8 cellular contexts compared by ENCODE assay signal in genomic region chr1:88800382-88801051, GRCh38.
DNase-seq lines count a peak whose midpoint lies in the region; ATAC-seq and TF ChIP-seq lines count a peak whose summit lies in the region.

No MANE protein-coding gene starts in this region.

- POLR2A ChIA-PET in CD8-positive, alpha-beta T cell (lab: Charles Lee): no interaction called here
- POLR2A ChIA-PET in IMR-90 (lab: Charles Lee; ENCODE audit: unreplicated experiment): no interaction called here

- H4K8ac ChIP-seq in IMR-90 (ENCODE audit: low read depth in 2 of 2, low read length in 2 of 2): no peak overlapping the region

- peak overlapping the region; percentile 23; the same call in 1 of the 2 replicates for H3K18ac ChIP-seq in IMR-90 (ENCODE audit: low read depth, low read length)

- H3K27me3 ChIP-seq in CD8-positive, alpha-beta T cell (ENCODE audit: insufficient read depth, low read length): no peaks in the 10 kb centered on the region
- no peaks in the 10 kb centered on the region for H3K27me3 ChIP-seq in IMR-90 (ENCODE audit: control insufficient read depth, insufficient read depth, low read length)
- no peaks in the 10 kb centered on the region for H3K27me3 ChIP-seq in gastroesophageal sphincter

- peaks cover 5% of the 10 kb centered on the region for H3K9me3 Mint-ChIP-seq in CD8-positive, alpha-beta T cell
- peaks cover 5% of the 10 kb centered on the region for H3K9me3 Mint-ChIP-seq in activated T-cell treated with anti-CD3 and anti-CD28 coated beads, Interleukin-2, amount 50 U/mL, for 4 hours

- WGBS in IMR-90 (ENCODE audit: extremely low coverage in 2 of 2, insufficient read length in 1 of 2), 2 experiments: 100% methylated on average over 3 of the region's 5 CpGs; no CpG with 5 or more reads in 1 of the 2 experiments
- 78 to 81% methylated on average over 4 to 5 of the region's 5 CpGs for WGBS in gastroesophageal sphincter (ENCODE audit: low coverage in 1 of 2), 2 donors

- peaks cover 8% of the 10 kb centered on the region for H3K36me3 ChIP-seq in CD8-positive, alpha-beta T cell (ENCODE audit: insufficient read depth, low read length)
- H3K36me3 ChIP-seq in IMR-90 (ENCODE audit: control insufficient read depth, insufficient read depth, low read length) (peaks cover 11% of the 10 kb centered on the region), gastroesophageal sphincter (peaks cover 0 to 46% of the 10 kb centered on the region in 2 donors)

- no peak for TF ChIP-seq POLR2A in IMR-90 (IDR thresholded peaks at IDR 0.05; ENCODE audit: low read depth, low read length)
- no peak for TF ChIP-seq POLR2A in gastroesophageal sphincter (IDR thresholded peaks at IDR 0.05)

- intact Hi-C loops in CD8-positive, alpha-beta T cell (cut with DNase I, micrococcal nuclease): loop anchor here (2.0 to 10.0 kb wide), 3 partner anchors 74 to 143 kb away; no protein-coding TSS in a partner anchor
- intact Hi-C loops in IMR-90 (cut with micrococcal nuclease) (no loop called here), posterior cingulate gyrus (cut with DNase I) (loop anchor here (2.0 kb wide), 1 partner anchor 76 kb away; no protein-coding TSS in a partner anchor)

- TF ChIP-seq CTCF in CD8-positive, alpha-beta T cell (IDR thresholded peaks at IDR 0.05): peak; percentile 74
- TF ChIP-seq CTCF in IMR-90 (conservative IDR thresholded peaks at IDR 0.05; ENCODE audit: low read depth, low read length): peak; percentile 32; the same call in 1 of the 2 replicates
- peak; percentile 45 to 66 (median 56) for TF ChIP-seq CTCF in gastroesophageal sphincter (IDR thresholded peaks at IDR 0.05)

- no peaks in the 10 kb centered on the region for H3K9me3 ChIP-seq in CD8-positive, alpha-beta T cell (ENCODE audit: low read length)
- peaks cover 6% of the 10 kb centered on the region for H3K9me3 ChIP-seq in IMR-90 (ENCODE audit: control insufficient read depth, insufficient read depth, low read length)
- H3K9me3 ChIP-seq in gastroesophageal sphincter: no peaks in the 10 kb centered on the region

- dilution Hi-C loops in IMR-90 (cut with HindIII; ENCODE audit: low sequenced_read_pairs, unreplicated experiment): no loop called here

- H2BK120ac ChIP-seq in IMR-90 (ENCODE audit: low read depth, low read length): no peak overlapping the region

- peaks cover 8 to 12% of the 10 kb centered on the region in 2 experiments; a peak in 2 of 4 replicates for H3K79me1 ChIP-seq in IMR-90 (ENCODE audit: low read depth in 1 of 2, low read length in 2 of 2)

- DNase-seq in CD8-positive, alpha-beta T cell: peak in 4 of 7 experiments; percentile 7 to 38 (median 14)
- DNase-seq in IMR-90 (peak; percentile 13), posterior cingulate gyrus (no peak)
- DNase-seq in activated T-cell treated with anti-CD3 and anti-CD28 coated beads, Interleukin-2, amount 50 U/mL, for 4 hours: peak; percentile 8
- DNase-seq in stimulated activated CD4-positive, alpha-beta T cell treated with anti-CD3 and anti-CD28 coated beads, Interleukin-2, amount 100 ng/mL, for 24 hours: peak; percentile 35 to 49
- DNase-seq in NK-92 treated with Interleukin-12 subunit alpha and Interleukin-12 subunit beta, amount 100 ng/mL, for 24 hours (lab: John Stamatoyannopoulos, UW): no peak

- H3K27me3 Mint-ChIP-seq in CD8-positive, alpha-beta T cell (ENCODE audit: low read depth): no peaks in the 10 kb centered on the region
- no peaks in the 10 kb centered on the region for H3K27me3 Mint-ChIP-seq in activated T-cell treated with anti-CD3 and anti-CD28 coated beads, Interleukin-2, amount 50 U/mL, for 4 hours (ENCODE audit: low read depth)

- H2BK15ac ChIP-seq in IMR-90 (ENCODE audit: low read depth, low read length): no peak overlapping the region

- peaks cover 69% of the 10 kb centered on the region for H3K36me3 Mint-ChIP-seq in CD8-positive, alpha-beta T cell
- H3K36me3 Mint-ChIP-seq in activated T-cell treated with anti-CD3 and anti-CD28 coated beads, Interleukin-2, amount 50 U/mL, for 4 hours (ENCODE audit: insufficient read depth): peaks cover 44% of the 10 kb centered on the region

- no peak overlapping the region for H3K56ac ChIP-seq in IMR-90 (ENCODE audit: extremely low read depth, insufficient read depth, low read length)

- no peak overlapping the region for H2BK20ac ChIP-seq in IMR-90 (ENCODE audit: low read depth, low read length)

- H3K27ac ChIP-seq in CD8-positive, alpha-beta T cell (ENCODE audit: low read depth, low read length): no peak overlapping the region
- H3K27ac ChIP-seq in IMR-90 (ENCODE audit: insufficient read depth, low read length) (no peak overlapping the region), gastroesophageal sphincter (no peak overlapping the region)

- H3K4me2 ChIP-seq in IMR-90 (ENCODE audit: low read depth, low read length): no peak overlapping the region

- H3K4me1 ChIP-seq in CD8-positive, alpha-beta T cell (ENCODE audit: insufficient read depth, low read length): no peaks in the 10 kb centered on the region
- H3K4me1 ChIP-seq in IMR-90 (ENCODE audit: control insufficient read depth, insufficient read depth, low read length) (peaks cover 3% of the 10 kb centered on the region; the same call in 1 of the 2 replicates), gastroesophageal sphincter (peaks cover 0 to 4% (median 0%) of the 10 kb centered on the region in 3 donors)

- peak overlapping the region; percentile 71; the same call in 1 of the 2 replicates for H4K5ac ChIP-seq in IMR-90 (ENCODE audit: low read depth, low read length)

- BruUV-seq in IMR-90 (replicated peaks; lab: Mats Ljungman, UMichigan): no TSS peak

- H4K91ac ChIP-seq in IMR-90 (ENCODE audit: insufficient read depth, low read depth, low read length): peak overlapping the region; percentile 4; the same call in 1 of the 2 replicates

- TF ChIP-seq RAD21 in IMR-90 (IDR thresholded peaks at IDR 0.05; ENCODE audit: low read length): 0 out of 2 replicates have a peak, but pooled peaks have one; percentile 20

- H3K4ac ChIP-seq in IMR-90 (ENCODE audit: low read depth, low read length): no peak overlapping the region

- peak overlapping the region; percentile 7 for H2BK5ac ChIP-seq in IMR-90 (ENCODE audit: low read depth, low read length, poor library complexity, severe bottlenecking)

- in situ Hi-C loops in IMR-90 (cut with MboI; ENCODE audit: low sequenced_read_pairs): no loop called here

- H3K23ac ChIP-seq in IMR-90 (ENCODE audit: low read depth, low read length): no peak overlapping the region

- H3K4me3 Mint-ChIP-seq in CD8-positive, alpha-beta T cell: no peak overlapping the region
- H3K4me3 Mint-ChIP-seq in activated T-cell treated with anti-CD3 and anti-CD28 coated beads, Interleukin-2, amount 50 U/mL, for 4 hours: no peak overlapping the region

- no peak overlapping the region for H3K27ac Mint-ChIP-seq in CD8-positive, alpha-beta T cell

- no peak overlapping the region for H2AK5ac ChIP-seq in IMR-90 (ENCODE audit: low read depth, low read length)

- peaks cover 10% of the 10 kb centered on the region for H3K4me1 Mint-ChIP-seq in CD8-positive, alpha-beta T cell (ENCODE audit: low read depth)
- peaks cover 6% of the 10 kb centered on the region for H3K4me1 Mint-ChIP-seq in activated T-cell treated with anti-CD3 and anti-CD28 coated beads, Interleukin-2, amount 50 U/mL, for 4 hours (ENCODE audit: low read depth)

- no peaks in the 10 kb centered on the region for H4K20me1 ChIP-seq in IMR-90 (ENCODE audit: insufficient read depth, low read length)

- no peak overlapping the region for H3K14ac ChIP-seq in IMR-90 (replicated peaks; ENCODE audit: low read depth, low read length)

- no peak for TF ChIP-seq EP300 in gastroesophageal sphincter (IDR thresholded peaks at IDR 0.05)

- peak; percentile 75 for ATAC-seq in CD8-positive, alpha-beta T cell
- no peak; the same call in 1 of the 2 replicates for ATAC-seq in IMR-90 (ENCODE audit: low read depth)
- ATAC-seq in activated T-cell treated with anti-CD3 and anti-CD28 coated beads, Interleukin-2, amount 50 U/mL, for 4 hours: peak; percentile 54 to 74
- ATAC-seq in gastroesophageal sphincter: peak; percentile 36
- ATAC-seq in HG03196 (IDR thresholded peaks at IDR 0.05; ENCODE audit: unreplicated experiment): no peak

- no peak overlapping the region for H2AK9ac ChIP-seq in IMR-90 (replicated peaks; ENCODE audit: low read depth, low read length, poor library complexity)

- CTCF ChIA-PET in CD8-positive, alpha-beta T cell (lab: Charles Lee): interaction anchor here (0.7 to 2.0 kb wide), 4 partner anchors 15 to 144 kb away, joined by 3 to 6 read pairs (median 4); no protein-coding TSS in a partner anchor
- CTCF ChIA-PET in IMR-90 (lab: Yijun Ruan, JAX): no interaction called here

- no peak overlapping the region for H2AFZ ChIP-seq in IMR-90 (replicated peaks; ENCODE audit: low read length, poor library complexity)

- H3K4me3 ChIP-seq in CD8-positive, alpha-beta T cell (ENCODE audit: low read depth, low read length): no peak overlapping the region
- H3K4me3 ChIP-seq in IMR-90 (ENCODE audit: insufficient read depth, low read depth, low read length) (no peak overlapping the region), gastroesophageal sphincter (no peak overlapping the region)

- H3K9ac ChIP-seq in IMR-90 (ENCODE audit: low read depth, low read length): no peak overlapping the region

- no peaks in the 10 kb centered on the region; the same call in 1 of the 2 replicates for H3K9me1 ChIP-seq in IMR-90 (ENCODE audit: insufficient read depth, low read length)

TF ChIP-seq in IMR-90, 13 proteins besides CTCF, POLR2A, EP300 and RAD21 (continues in another document):
- no peak for TF ChIP-seq SMC3 (IDR thresholded peaks at IDR 0.05; ENCODE audit: low read depth, low read length)
- TF ChIP-seq BHLHE40 (IDR thresholded peaks at IDR 0.05; ENCODE audit: low read depth, low read length): no peak
- no peak for TF ChIP-seq RFX5 (IDR thresholded peaks at IDR 0.05; ENCODE audit: low read depth, low read length)
- no peak for TF ChIP-seq CHD1 (IDR thresholded peaks at IDR 0.05; ENCODE audit: low read depth, low read length)
- TF ChIP-seq CEBPB (IDR thresholded peaks at IDR 0.05; ENCODE audit: low read depth, low read length): no peak
- TF ChIP-seq NFE2L2 (IDR thresholded peaks at IDR 0.05; ENCODE audit: low read depth, low read length): no peak
- TF ChIP-seq ELK1 (IDR thresholded peaks at IDR 0.05; ENCODE audit: borderline replicate concordance, low read depth, low read length): no peak

Comparison
In these comparisons a context has a peak if more than half of its experiments do, and no peak if none do; other contexts are left out.
1. ATAC-seq: peak in CD8-positive, alpha-beta T cell (single experiment), activated T-cell treated with anti-CD3 and anti-CD28 coated beads, Interleukin-2, amount 50 U/mL, for 4 hours (2 of 2) and gastroesophageal sphincter (single experiment); none in IMR-90 (single experiment) and HG03196 (single experiment).
2. DNase-seq: peak in CD8-positive, alpha-beta T cell (4 of 7), IMR-90 (single experiment), activated T-cell treated with anti-CD3 and anti-CD28 coated beads, Interleukin-2, amount 50 U/mL, for 4 hours (single experiment) and stimulated activated CD4-positive, alpha-beta T cell treated with anti-CD3 and anti-CD28 coated beads, Interleukin-2, amount 100 ng/mL, for 24 hours (2 of 2); none in NK-92 treated with Interleukin-12 subunit alpha and Interleukin-12 subunit beta, amount 100 ng/mL, for 24 hours (single experiment) and posterior cingulate gyrus (0 of 10).
3. Peak in every context shown above with its lines, with median percentiles within 50 percentile points of each other: CTCF ChIP-seq.